ENCODE assay signal across 14 cellular contexts in the genomic region with DNA sequence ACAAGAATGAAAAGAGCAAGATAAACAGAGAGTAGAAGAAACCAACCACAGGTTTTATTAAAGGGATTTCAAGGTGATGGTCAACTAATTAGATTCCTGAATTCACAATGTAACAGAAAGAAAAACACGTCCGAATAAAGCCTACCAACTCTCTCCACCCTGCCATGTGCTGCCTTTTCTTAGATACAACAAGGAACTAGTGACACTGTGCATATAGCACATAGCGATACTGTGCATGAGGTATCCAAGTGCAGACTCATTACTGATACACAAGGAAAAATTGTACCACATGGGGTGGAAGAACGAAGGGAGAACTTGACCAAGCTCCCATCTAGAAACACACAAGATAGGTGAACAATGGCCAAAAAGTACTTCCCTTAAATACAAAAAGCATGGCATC.
DNase-seq lines count a peak whose midpoint lies in the region; ATAC-seq, FAIRE-seq and TF ChIP-seq lines count a peak whose summit lies in the region.
"Had no signal": no experiment of that assay in that cellular context is flagged by ENCODE, and none has a peak within 500 bp of the region (broad histone marks: within the 10 kb centered on the region; RNA-seq: fewer than 3 reads in every experiment).

No MANE protein-coding gene starts in this region.

- TF ChIP-seq CTCF in MCF 10A (IDR thresholded peaks at IDR 0.05; ENCODE audit: unreplicated experiment) (no peak), breast epithelium (IDR thresholded peaks at IDR 0.05) (no peak), endothelial cell of umbilical vein (IDR thresholded peaks at IDR 0.05; ENCODE audit: extremely low read depth in 1 of 2, insufficient read depth in 1 of 2, low read depth in 1 of 2, low read length in 2 of 2) (no peak), nephron progenitor cell (IDR thresholded peaks at IDR 0.05) (no peak), type B pancreatic cell (conservative IDR thresholded peaks at IDR 0.05) (no peak)

- peak; percentile 4 for FAIRE-seq in endothelial cell of umbilical vein (lab: Jason Lieb, UNC)
- FAIRE-seq: keratinocyte had no signal

- no peaks in the 10 kb centered on the region for H3K9me3 Mint-ChIP-seq in MCF 10A (ENCODE audit: unreplicated experiment)
- H3K9me3 Mint-ChIP-seq in nephron progenitor cell, result peaks cover 6% of the 10 kb centered on the region
- H3K9me3 Mint-ChIP-seq in type B pancreatic cell, result peaks cover 4% of the 10 kb centered on the region

- H3K27ac Mint-ChIP-seq in MCF 10A (ENCODE audit: low read depth, unreplicated experiment) (peak overlapping the region; percentile 88), nephron progenitor cell (peak overlapping the region; percentile 77), type B pancreatic cell (peak overlapping the region; percentile 9)
- H3K27ac Mint-ChIP-seq: activated naive CD4-positive, alpha-beta T cell treated with anti-CD3 and anti-CD28 coated beads, Interleukin-2, amount 10 ng/mL, durations not matched to agents 7 days and 5 days; naive B cell had no signal

- H3K27ac ChIP-seq in breast epithelium, result peak overlapping the region in 1 of 2 donors; percentile 0
- H3K27ac ChIP-seq in endothelial cell of umbilical vein (ENCODE audit: insufficient read depth, low read depth, low read length), result no peak overlapping the region
- H3K27ac ChIP-seq: cardiac muscle cell had no signal

- H3K27me3 ChIP-seq in breast epithelium, result no peaks in the 10 kb centered on the region
- H3K27me3 ChIP-seq in endothelial cell of umbilical vein (ENCODE audit: control insufficient read depth in 2 of 2, insufficient read depth in 2 of 2, low read length in 2 of 2), result no peaks in the 10 kb centered on the region
- H3K27me3 ChIP-seq: cardiac muscle cell had no signal

- DNase-seq in MCF 10A (ENCODE audit: unreplicated experiment) (no peak), breast epithelium (ENCODE audit: low spot score in 2 of 2) (no peak), endothelial cell of umbilical vein (ENCODE audit: low read depth, low spot score) (peak; percentile 31), nephron progenitor cell (no peak), type B pancreatic cell (ENCODE audit: extremely low spot score, unreplicated experiment) (no peak)
- DNase-seq in stimulated activated CD4-positive, alpha-beta T cell treated with anti-CD3 and anti-CD28 coated beads, Interleukin-2, amount 100 ng/mL, for 48 hours, result no peak
- DNase-seq: activated naive CD4-positive, alpha-beta T cell treated with anti-CD3 and anti-CD28 coated beads, Interleukin-2, amount 10 ng/mL, durations not matched to agents 7 days and 5 days; GDM1; naive B cell; stimulated activated naive CD8-positive, alpha-beta T cell treated with anti-CD3 and anti-CD28 coated beads, Interleukin-15, Interleukin-2, amounts not matched to agents 100 U/mL and 50 U/mL, for 24 hours had no signal

- no peak for TF ChIP-seq POLR2A in breast epithelium (IDR thresholded peaks at IDR 0.05)
- no peak for TF ChIP-seq POLR2A in endothelial cell of umbilical vein (IDR thresholded peaks at IDR 0.05; ENCODE audit: low read depth, low read length)

- H3K4me1 ChIP-seq in breast epithelium, result no peaks in the 10 kb centered on the region
- H3K4me1 ChIP-seq in endothelial cell of umbilical vein (ENCODE audit: control insufficient read depth, extremely low read depth, insufficient read depth, low read length), result peaks cover 18% of the 10 kb centered on the region

- H3K9ac ChIP-seq in endothelial cell of umbilical vein (replicated peaks; ENCODE audit: extremely low read depth, insufficient read depth, low read length), result no peak overlapping the region

- ATAC-seq in GM21447 (IDR thresholded peaks at IDR 0.05; ENCODE audit: unreplicated experiment), result no peak
- ATAC-seq in GM21526 (IDR thresholded peaks at IDR 0.05; ENCODE audit: low FRiP score, unreplicated experiment), result no peak
- ATAC-seq: stimulated activated naive CD8-positive, alpha-beta T cell treated with anti-CD3 and anti-CD28 coated beads, Interleukin-15, Interleukin-2, amounts not matched to agents 100 U/mL and 50 U/mL, for 24 hours had no signal

- H3K36me3 Mint-ChIP-seq in MCF 10A (ENCODE audit: insufficient read depth, unreplicated experiment) (no peaks in the 10 kb centered on the region), nephron progenitor cell (ENCODE audit: low read depth) (peaks cover 5% of the 10 kb centered on the region), type B pancreatic cell (no peaks in the 10 kb centered on the region)
- H3K36me3 Mint-ChIP-seq: activated naive CD4-positive, alpha-beta T cell treated with anti-CD3 and anti-CD28 coated beads, Interleukin-2, amount 10 ng/mL, durations not matched to agents 7 days and 5 days; naive B cell had no signal

- peaks cover 8% of the 10 kb centered on the region for H3K4me1 Mint-ChIP-seq in MCF 10A (ENCODE audit: insufficient read depth, unreplicated experiment)
- H3K4me1 Mint-ChIP-seq in nephron progenitor cell, result peaks cover 42% of the 10 kb centered on the region
- H3K4me1 Mint-ChIP-seq in type B pancreatic cell (ENCODE audit: unreplicated experiment), result peaks cover 23% of the 10 kb centered on the region
- H3K4me1 Mint-ChIP-seq: activated naive CD4-positive, alpha-beta T cell treated with anti-CD3 and anti-CD28 coated beads, Interleukin-2, amount 10 ng/mL, durations not matched to agents 7 days and 5 days; naive B cell had no signal

- H3K27me3 Mint-ChIP-seq in MCF 10A (ENCODE audit: insufficient read depth, unreplicated experiment) (no peaks in the 10 kb centered on the region), nephron progenitor cell (ENCODE audit: low read depth, poor library complexity) (no peaks in the 10 kb centered on the region), type B pancreatic cell (no peaks in the 10 kb centered on the region)
- H3K27me3 Mint-ChIP-seq: activated naive CD4-positive, alpha-beta T cell treated with anti-CD3 and anti-CD28 coated beads, Interleukin-2, amount 10 ng/mL, durations not matched to agents 7 days and 5 days had no signal

- no peak overlapping the region for H3K4me3 ChIP-seq in breast epithelium
- H3K4me3 ChIP-seq in endothelial cell of umbilical vein (replicated peaks in 1 of 3; ENCODE audit: insufficient read depth in 1 of 3, low read depth in 1 of 3, low read length in 3 of 3), result no peak overlapping the region
- H3K4me3 ChIP-seq: cardiac muscle cell had no signal

- no peaks in the 10 kb centered on the region for H3K79me2 ChIP-seq in endothelial cell of umbilical vein (ENCODE audit: control insufficient read depth, insufficient read depth, low read length)

- H3K4me2 ChIP-seq in endothelial cell of umbilical vein (ENCODE audit: insufficient read depth, low read length), result no peak overlapping the region

- dilution Hi-C loops in endothelial cell of umbilical vein (cut with MboI; ENCODE audit: extremely low pct_ligation_motif_present, low sequenced_read_pairs), result no loop called here

- no peaks in the 10 kb centered on the region for H3K9me1 ChIP-seq in endothelial cell of umbilical vein (replicated peaks; ENCODE audit: control insufficient read depth, extremely low read depth, insufficient read depth, low read length)

- POLR2A ChIA-PET in MCF 10A (lab: Yijun Ruan, JAX), result interaction anchor here (0.6 to 1.2 kb wide), 2 partner anchors 10 to 12 kb away, joined by 3 to 4 read pairs; no protein-coding TSS in a partner anchor
- POLR2A ChIA-PET in endothelial cell of umbilical vein (lab: Charles Lee), result no interaction called here

- no peaks in the 10 kb centered on the region for H3K36me3 ChIP-seq in breast epithelium
- no peaks in the 10 kb centered on the region for H3K36me3 ChIP-seq in endothelial cell of umbilical vein (ENCODE audit: control insufficient read depth in 2 of 2, extremely low read depth in 1 of 2, insufficient read depth in 2 of 2, low read length in 2 of 2)
- H3K36me3 ChIP-seq: cardiac muscle cell had no signal

- peaks cover 8% of the 10 kb centered on the region for H4K20me1 ChIP-seq in endothelial cell of umbilical vein (replicated peaks; ENCODE audit: control insufficient read depth, extremely low read depth, insufficient read depth, low read length)

- no peak overlapping the region for H2AFZ ChIP-seq in endothelial cell of umbilical vein (ENCODE audit: low read depth, low read length)

- intact Hi-C loops in MCF 10A (cut with micrococcal nuclease), result no loop called here
- intact Hi-C loops in breast epithelium (cut with DNase I; ENCODE audit: low total_unique reads), result no loop called here
- intact Hi-C loops in endothelial cell of umbilical vein (cut with micrococcal nuclease), result loop anchor here (5.0 kb wide), 1 partner anchor 153 kb away; a partner anchor contains a TSS

- BruUV-seq in MCF 10A (replicated peaks; lab: Mats Ljungman, UMichigan) (no TSS peak), endothelial cell of umbilical vein (replicated peaks; lab: Mats Ljungman, UMichigan) (no TSS peak)

- CTCF ChIA-PET in MCF 10A (lab: Yijun Ruan, JAX) (interaction anchor here (1.2 kb wide), 1 partner anchor 50 kb away, joined by 3 read pairs; no protein-coding TSS in a partner anchor), endothelial cell of umbilical vein (lab: Charles Lee) (no interaction called here)

- H3K4me3 Mint-ChIP-seq in MCF 10A (ENCODE audit: unreplicated experiment) (no peak overlapping the region), nephron progenitor cell (no peak overlapping the region), type B pancreatic cell (peak overlapping the region; percentile 44)
- H3K4me3 Mint-ChIP-seq: activated naive CD4-positive, alpha-beta T cell treated with anti-CD3 and anti-CD28 coated beads, Interleukin-2, amount 10 ng/mL, durations not matched to agents 7 days and 5 days; naive B cell had no signal

- no peaks in the 10 kb centered on the region for H3K9me3 ChIP-seq in breast epithelium
- no peaks in the 10 kb centered on the region for H3K9me3 ChIP-seq in endothelial cell of umbilical vein (replicated peaks; ENCODE audit: control insufficient read depth, insufficient read depth, low read length)

TF ChIP-seq in endothelial cell of umbilical vein, 7 proteins besides CTCF, POLR2A, EP300 and RAD21:
- TF ChIP-seq FOS (IDR thresholded peaks at IDR 0.05; ENCODE audit: borderline replicate concordance, insufficient read depth, low read length) (no peak), GATA2 (IDR thresholded peaks at IDR 0.05; ENCODE audit: insufficient read depth, insufficient read length, low read depth, low read length) (no peak), MYC (IDR thresholded peaks at IDR 0.05; ENCODE audit: low read depth, low read length) (no peak), JUN (IDR thresholded peaks at IDR 0.05; ENCODE audit: borderline replicate concordance, insufficient read depth, insufficient read length, low read depth) (no peak), EZH2 (IDR thresholded peaks at IDR 0.05; ENCODE audit: borderline replicate concordance, low read depth, low read length, severe bottlenecking) (no peak), POLR2AphosphoS5 (IDR thresholded peaks at IDR 0.05; ENCODE audit: insufficient read depth, low read depth, low read length) (no peak)
- TF ChIP-seq, protein P1, sequence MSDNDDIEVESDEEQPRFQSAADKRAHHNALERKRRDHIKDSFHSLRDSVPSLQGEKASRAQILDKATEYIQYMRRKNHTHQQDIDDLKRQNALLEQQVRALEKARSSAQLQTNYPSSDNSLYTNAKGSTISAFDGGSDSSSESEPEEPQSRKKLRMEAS (IDR thresholded peaks at IDR 0.05; ENCODE audit: insufficient read depth, insufficient read length), result no peak

Comparison
In these comparisons a context has a peak if more than half of its experiments do, and no peak if none do; other contexts are left out.
1. H3K27ac Mint-ChIP-seq: peak in every context shown above with its lines; median percentile 88 in MCF 10A; 77 in nephron progenitor cell; 9 in type B pancreatic cell.